ENCODE assay signal across 8 cellular contexts in the genomic region with DNA sequence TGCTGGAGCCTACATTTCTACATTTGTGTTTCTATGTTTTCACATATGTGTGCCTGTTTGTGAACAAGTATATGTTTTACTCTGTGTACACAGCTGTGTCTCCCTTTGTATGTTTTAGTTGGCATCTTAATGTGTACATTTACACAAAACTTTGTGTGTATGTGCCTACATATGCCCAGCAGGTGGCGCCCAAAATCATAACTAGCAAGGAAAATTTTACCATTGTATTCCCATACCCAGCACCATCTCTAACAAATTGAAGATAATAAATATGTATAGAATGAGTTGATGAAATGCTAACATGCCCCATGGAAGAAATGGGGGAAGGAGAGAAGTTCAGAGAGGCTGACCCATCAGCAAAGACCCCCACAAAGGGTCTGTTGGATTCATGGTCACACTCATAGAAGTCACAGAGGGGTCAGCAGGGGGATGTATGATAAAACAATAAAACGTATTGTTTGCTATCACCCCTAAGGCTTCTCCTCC. TPM values are rescaled to one million over a fixed set of nuclear protein-coding genes. Genes with fewer than 3 reads are reported as not detected.
DNase-seq lines count a peak whose midpoint lies in the region; ATAC-seq and TF ChIP-seq lines count a peak whose summit lies in the region.

No MANE protein-coding gene starts in this region.

- intact Hi-C loops in left ventricle myocardium superior (cut with micrococcal nuclease) = loop anchor here (5.0 to 10.0 kb wide), 3 partner anchors 101 to 229 kb away; no protein-coding TSS in a partner anchor
- intact Hi-C loops in gastrocnemius medialis (cut with DNase I; ENCODE audit: low total_unique reads) = loop anchor here (1.0 to 5.0 kb wide), 3 partner anchors 142 to 265 kb away; partner anchors contain the start of gene COX7A2L

- H3K4me1 ChIP-seq in adipocyte (ENCODE audit: control insufficient read depth, insufficient read depth, low read length) = peaks cover 27% of the 10 kb centered on the region
- no peaks in the 10 kb centered on the region for H3K4me1 ChIP-seq in gastrocnemius medialis

- H3K27me3 ChIP-seq in adipocyte (replicated peaks; ENCODE audit: control insufficient read depth, insufficient read depth, low read length) = no peaks in the 10 kb centered on the region
- no peaks in the 10 kb centered on the region for H3K27me3 ChIP-seq in gastrocnemius medialis

- H3K4me3 ChIP-seq in adipocyte (ENCODE audit: low read length) = no peak overlapping the region
- no peak overlapping the region for H3K4me3 ChIP-seq in gastrocnemius medialis

- TF ChIP-seq POLR2A in gastrocnemius medialis (IDR thresholded peaks at IDR 0.05) = no peak

- peak; percentile 64 for ATAC-seq in left ventricle myocardium superior
- ATAC-seq in gastrocnemius medialis = peak; percentile 61 to 66
- no peak for ATAC-seq in GM18519 (IDR thresholded peaks at IDR 0.05; ENCODE audit: low FRiP score, unreplicated experiment)
- no peak for ATAC-seq in HG02588 (IDR thresholded peaks at IDR 0.05; ENCODE audit: unreplicated experiment)

- no peaks in the 10 kb centered on the region for H3K36me3 ChIP-seq in adipocyte (ENCODE audit: control insufficient read depth, insufficient read depth, low read length, severe bottlenecking)
- H3K36me3 ChIP-seq in gastrocnemius medialis = no peaks in the 10 kb centered on the region

- DNase-seq in GM13977 (ENCODE audit: low spot score) (no peak), NCI-H1417 treated with DMSO at 0.1 percent for 48 hours (lab: John Stamatoyannopoulos, UW) (peak; percentile 51), T follicular helper cell (ENCODE audit: low read depth) (peak; percentile 63), adipocyte (ENCODE audit: low read depth) (peak; percentile 93), left ventricle myocardium superior (peak; percentile 81), gastrocnemius medialis (peak in 1 of 2 donors; percentile 45)

- no peaks in the 10 kb centered on the region for H3K9me3 ChIP-seq in adipocyte (ENCODE audit: control insufficient read depth, low read length)
- H3K9me3 ChIP-seq in gastrocnemius medialis = no peaks in the 10 kb centered on the region

- H3K9ac ChIP-seq in adipocyte (ENCODE audit: low read length) = no peak overlapping the region

- H3K27ac ChIP-seq in gastrocnemius medialis = no peak overlapping the region

- TF ChIP-seq CTCF in GM13977 (IDR thresholded peaks at IDR 0.05; ENCODE audit: extremely low read depth, insufficient read depth, missing control alignments) = peak; percentile 74
- peak; percentile 80 to 85 (median 81) for TF ChIP-seq CTCF in gastrocnemius medialis (IDR thresholded peaks at IDR 0.05 in 4 of 5, conservative IDR thresholded peaks at IDR 0.05 in 1 of 5)

- in situ Hi-C loops in GM13977 (cut with MboI; ENCODE audit: low pct_unique_long_range_greater_than_20kb, low sequenced_read_pairs, unreplicated experiment) = loop anchor here (10.0 kb wide), 2 partner anchors 139 to 229 kb away; no protein-coding TSS in a partner anchor
- in situ Hi-C loops in gastrocnemius medialis (cut with MboI; ENCODE audit: low sequenced_read_pairs in 4 of 4) = loop anchor here (5.0 to 10.0 kb wide), 7 partner anchors 89 to 269 kb away; partner anchors contain the start of gene COX7A2L (in 2 of the 4)

RNA-seq across cellular contexts. Expression of gene PKDCC, which starts 48.1 kb away (rescaled TPM):
- total RNA-seq in left ventricle myocardium superior = 77.1 TPM
- total RNA-seq in gastrocnemius medialis = 100 to 1,000 TPM; 152 to 246 (median 186) TPM

Comparison
In these comparisons a context has a peak if more than half of its experiments do, and no peak if none do; other contexts are left out.
1. ATAC-seq: peak in left ventricle myocardium superior (single experiment) and gastrocnemius medialis (2 of 2); none in GM18519 (single experiment) and HG02588 (single experiment).